8 cellular contexts compared by ENCODE assay signal in genomic region chr3:149765762-149766334, GRCh38. TPM values are rescaled to one million over a fixed set of nuclear protein-coding genes. Genes with fewer than 3 reads are reported as not detected.
A peak's percentile ranks its signal among the peaks of the same experiment; 100 is the strongest.
DNase-seq lines count a peak whose midpoint lies in the region; ATAC-seq and TF ChIP-seq lines count a peak whose summit lies in the region.

No MANE protein-coding gene starts in this region.

- H3K27ac ChIP-seq in cardiac muscle cell, result no peak overlapping the region
- H3K27ac ChIP-seq in PC-3 (ENCODE audit: low read length), result no peak overlapping the region
- no peak overlapping the region for H3K27ac ChIP-seq in fibroblast of lung (ENCODE audit: insufficient read depth, low read length)

- intact Hi-C loops in Right ventricle myocardium inferior (cut with DNase I) (no loop called here), PC-3 (cut with micrococcal nuclease) (loop anchor here (1.0 to 2.0 kb wide), 2 partner anchors 42 to 137 kb away; no protein-coding TSS in a partner anchor)

- no peak overlapping the region for H3K4me3 Mint-ChIP-seq in activated CD4-positive, alpha-beta T cell treated with anti-CD3 and anti-CD28 coated beads, Interleukin-2, amount 10 ng/mL, durations not matched to agents 7 days and 5 days

- no peak overlapping the region for H3K27ac Mint-ChIP-seq in activated naive CD4-positive, alpha-beta T cell treated with anti-CD3 and anti-CD28 coated beads, Interleukin-2, amount 50 U/mL, for 72 hours
- H3K27ac Mint-ChIP-seq in activated CD4-positive, alpha-beta T cell treated with anti-CD3 and anti-CD28 coated beads, Interleukin-2, amount 10 ng/mL, durations not matched to agents 7 days and 5 days, result no peak overlapping the region

- no peak overlapping the region for H3K9ac ChIP-seq in PC-3 (ENCODE audit: low read length)
- H3K9ac ChIP-seq in fibroblast of lung (ENCODE audit: insufficient read depth, low read length), result no peak overlapping the region

- H3K27me3 Mint-ChIP-seq in activated CD4-positive, alpha-beta T cell treated with anti-CD3 and anti-CD28 coated beads, Interleukin-2, amount 10 ng/mL, durations not matched to agents 7 days and 5 days, result peaks cover 26% of the 10 kb centered on the region

- H3K4me2 ChIP-seq in PC-3 (ENCODE audit: low read length) (no peak overlapping the region), fibroblast of lung (ENCODE audit: extremely low read depth, insufficient read depth, low read length) (no peak overlapping the region)

- H3K4me1 Mint-ChIP-seq in activated CD4-positive, alpha-beta T cell treated with anti-CD3 and anti-CD28 coated beads, Interleukin-2, amount 10 ng/mL, durations not matched to agents 7 days and 5 days, result no peaks in the 10 kb centered on the region

- H2AFZ ChIP-seq in PC-3 (ENCODE audit: low read length) (no peak overlapping the region), fibroblast of lung (ENCODE audit: low read length) (no peak overlapping the region)

- DNase-seq in cardiac muscle cell (ENCODE audit: low read depth in 1 of 2, low spot score in 1 of 2) (peak in 1 of 2 donors; percentile 61), Right ventricle myocardium inferior (ENCODE audit: missing footprints) (no peak), PC-3 (peak; percentile 59), fibroblast of lung (ENCODE audit: low read depth in 2 of 2) (peak; percentile 36 to 67), smooth muscle cell of the brain vasculature (ENCODE audit: low read depth, low spot score) (peak; percentile 18)
- no peak for DNase-seq in activated naive CD4-positive, alpha-beta T cell treated with anti-CD3 and anti-CD28 coated beads, Interleukin-2, amount 50 U/mL, for 72 hours (ENCODE audit: low spot score in 2 of 2)
- DNase-seq in activated CD4-positive, alpha-beta T cell treated with anti-CD3 and anti-CD28 coated beads, Interleukin-2, amount 10 ng/mL, durations not matched to agents 7 days and 5 days, result no peak

- H3K79me2 ChIP-seq in PC-3 (ENCODE audit: low read length) (no peaks in the 10 kb centered on the region), fibroblast of lung (ENCODE audit: control insufficient read depth, insufficient read depth, low read length) (no peaks in the 10 kb centered on the region)

- H3K9me2 ChIP-seq in PC-3 (replicated peaks; ENCODE audit: low read length), result no peaks in the 10 kb centered on the region

- H3K36me3 ChIP-seq in cardiac muscle cell (no peaks in the 10 kb centered on the region), PC-3 (ENCODE audit: low read depth, low read length) (no peaks in the 10 kb centered on the region), fibroblast of lung (ENCODE audit: control insufficient read depth, insufficient read depth, low read length) (no peaks in the 10 kb centered on the region)

- H3K27me3 ChIP-seq in cardiac muscle cell, result peaks cover 33% of the 10 kb centered on the region
- H3K27me3 ChIP-seq in PC-3 (ENCODE audit: low read length), result 0 out of 2 replicates have a peak, but pooled peaks cover 4% of the 10 kb centered on the region
- H3K27me3 ChIP-seq in fibroblast of lung (ENCODE audit: control insufficient read depth, insufficient read depth, low read length), result peaks cover 21% of the 10 kb centered on the region

- BruUV-seq in PC-3 (replicated peaks; lab: Mats Ljungman, UMichigan), result no TSS peak

- no peak for ATAC-seq in Right ventricle myocardium inferior
- peak; percentile 59 for ATAC-seq in PC-3
- no peak for ATAC-seq in GM21367 (IDR thresholded peaks at IDR 0.05; ENCODE audit: unreplicated experiment)
- ATAC-seq in activated naive CD4-positive, alpha-beta T cell treated with anti-CD3 and anti-CD28 coated beads, Interleukin-2, amount 50 U/mL, for 72 hours, result no peak

- H3K36me3 Mint-ChIP-seq in activated naive CD4-positive, alpha-beta T cell treated with anti-CD3 and anti-CD28 coated beads, Interleukin-2, amount 50 U/mL, for 72 hours, result no peaks in the 10 kb centered on the region
- H3K36me3 Mint-ChIP-seq in activated CD4-positive, alpha-beta T cell treated with anti-CD3 and anti-CD28 coated beads, Interleukin-2, amount 10 ng/mL, durations not matched to agents 7 days and 5 days (ENCODE audit: low read depth), result no peaks in the 10 kb centered on the region

- no peak overlapping the region for H3K4me3 ChIP-seq in cardiac muscle cell
- H3K4me3 ChIP-seq in PC-3 (ENCODE audit: low read length), result no peak overlapping the region
- H3K4me3 ChIP-seq in fibroblast of lung (replicated peaks in 1 of 4; ENCODE audit: control extremely low read depth in 1 of 4, insufficient read depth in 1 of 4, low read depth in 3 of 4, low read length in 4 of 4), result no peak overlapping the region

- no peaks in the 10 kb centered on the region for H3K9me3 Mint-ChIP-seq in activated naive CD4-positive, alpha-beta T cell treated with anti-CD3 and anti-CD28 coated beads, Interleukin-2, amount 50 U/mL, for 72 hours
- no peaks in the 10 kb centered on the region for H3K9me3 Mint-ChIP-seq in activated CD4-positive, alpha-beta T cell treated with anti-CD3 and anti-CD28 coated beads, Interleukin-2, amount 10 ng/mL, durations not matched to agents 7 days and 5 days

- H4K20me1 ChIP-seq in PC-3 (ENCODE audit: low read length) (no peaks in the 10 kb centered on the region), fibroblast of lung (ENCODE audit: control insufficient read depth, extremely low read depth, insufficient read depth, low read length) (no peaks in the 10 kb centered on the region)

- POLR2A ChIA-PET in PC-3 (lab: Charles Lee; ENCODE audit: unreplicated experiment), result interaction anchor here (0.5 kb wide), 1 partner anchor 213 kb away, joined by 4 read pairs; no protein-coding TSS in a partner anchor
- POLR2A ChIA-PET in activated CD4-positive, alpha-beta T cell treated with anti-CD3 and anti-CD28 coated beads, Interleukin-2, amount 10 ng/mL, durations not matched to agents 7 days and 5 days (lab: Charles Lee), result no interaction called here

- peak; percentile 60 for TF ChIP-seq CTCF in cardiac muscle cell (IDR thresholded peaks at IDR 0.05; ENCODE audit: low read depth, low read length)
- TF ChIP-seq CTCF in PC-3 (conservative IDR thresholded peaks at IDR 0.05; ENCODE audit: low read depth, low read length), result peak; percentile 74
- peak; percentile 57 to 67 for TF ChIP-seq CTCF in fibroblast of lung (conservative IDR thresholded peaks at IDR 0.05 in 1 of 2, IDR thresholded peaks at IDR 0.05 in 1 of 2; ENCODE audit: low read depth in 1 of 2, low read length in 2 of 2)

- H3K9me3 ChIP-seq in cardiac muscle cell (ENCODE audit: low read depth) (no peaks in the 10 kb centered on the region), PC-3 (ENCODE audit: low read length) (no peaks in the 10 kb centered on the region), fibroblast of lung (ENCODE audit: control insufficient read depth, insufficient read depth, low read depth, low read length) (no peaks in the 10 kb centered on the region)

- H3K4me1 ChIP-seq in cardiac muscle cell (ENCODE audit: low read depth) (no peaks in the 10 kb centered on the region), PC-3 (ENCODE audit: insufficient read depth, low read length) (no peaks in the 10 kb centered on the region), fibroblast of lung (ENCODE audit: control insufficient read depth, extremely low read depth, insufficient read depth, low read length) (no peaks in the 10 kb centered on the region)

- no peaks in the 10 kb centered on the region for H3F3A ChIP-seq in PC-3 (ENCODE audit: low read length, unreplicated experiment)

- CTCF ChIA-PET in PC-3 (lab: Charles Lee), result interaction anchor here (0.6 to 3.4 kb wide), 4 partner anchors 14 to 203 kb away, joined by 3 to 101 read pairs (median 4); partner anchors contain the start of gene COMMD2
- CTCF ChIA-PET in activated CD4-positive, alpha-beta T cell treated with anti-CD3 and anti-CD28 coated beads, Interleukin-2, amount 10 ng/mL, durations not matched to agents 7 days and 5 days (lab: Charles Lee), result interaction anchor here (0.6 to 1.7 kb wide), 3 partner anchors 10 to 196 kb away, joined by 3 to 4 read pairs (median 3); no protein-coding TSS in a partner anchor

RNA-seq across cellular contexts. Expression of gene COMMD2, which starts 13.6 kb away (rescaled TPM):
- 21.0 and 30.9 TPM in 2 replicates for total RNA-seq in cardiac muscle cell
- polyA plus RNA-seq in cardiac muscle cell, result 42.8 and 58.5 TPM in 2 replicates
- 18.0 TPM for total RNA-seq in Right ventricle myocardium inferior
- total RNA-seq in PC-3 (2014; rRNA removed), result 22.7 and 24.8 TPM in 2 replicates
- 28.0 and 28.6 TPM in 2 replicates for total RNA-seq in fibroblast of lung
- polyA plus RNA-seq in fibroblast of lung, result 36.8 and 50.7 TPM in 2 replicates
- polyA plus RNA-seq in fibroblast of lung (2012), result 16.4 and 19.0 TPM in 2 replicates
- polyA minus RNA-seq in fibroblast of lung (ENCODE audit: low replicate concordance), result 0.15 and 6.1 TPM in 2 replicates
- total RNA-seq in activated naive CD4-positive, alpha-beta T cell treated with anti-CD3 and anti-CD28 coated beads, Interleukin-2, amount 50 U/mL, for 72 hours, result 10 to 100 TPM; 24.6 to 25.0 TPM
- total RNA-seq in activated CD4-positive, alpha-beta T cell treated with anti-CD3 and anti-CD28 coated beads, Interleukin-2, amount 10 ng/mL, durations not matched to agents 7 days and 5 days, result 10 to 100 TPM; 30.9 to 32.9 TPM

RNA-seq across cellular contexts. Expression of gene ANKUB1, which starts 26.5 kb away (rescaled TPM):
- total RNA-seq in cardiac muscle cell (not detected in 2 replicates), Right ventricle myocardium inferior (not detected), PC-3 (2014; rRNA removed) (not detected in 2 replicates), fibroblast of lung (not detected in 2 replicates)
- polyA plus RNA-seq in cardiac muscle cell (not detected in 2 replicates), fibroblast of lung (not detected in 2 replicates)
- not detected in 2 replicates for polyA plus RNA-seq in fibroblast of lung (2012)
- not detected in 2 replicates for polyA minus RNA-seq in fibroblast of lung (ENCODE audit: low replicate concordance)
- not detected for total RNA-seq in activated naive CD4-positive, alpha-beta T cell treated with anti-CD3 and anti-CD28 coated beads, Interleukin-2, amount 50 U/mL, for 72 hours
- not detected for total RNA-seq in activated CD4-positive, alpha-beta T cell treated with anti-CD3 and anti-CD28 coated beads, Interleukin-2, amount 10 ng/mL, durations not matched to agents 7 days and 5 days

RNA-seq across cellular contexts. Expression of gene RNF13, which starts 47.2 kb away (rescaled TPM):
- total RNA-seq in cardiac muscle cell (13.3 and 15.9 TPM in 2 replicates), Right ventricle myocardium inferior (45.5 TPM), PC-3 (2014; rRNA removed) (33.8 and 43.1 TPM in 2 replicates), fibroblast of lung (81.7 and 86.8 TPM in 2 replicates)
- polyA plus RNA-seq in cardiac muscle cell (44.5 and 44.7 TPM in 2 replicates), fibroblast of lung (33.4 and 57.4 TPM in 2 replicates)
- 21.7 and 33.5 TPM in 2 replicates for polyA plus RNA-seq in fibroblast of lung (2012)
- 12.9 and 17.5 TPM in 2 replicates for polyA minus RNA-seq in fibroblast of lung (ENCODE audit: low replicate concordance)
- total RNA-seq in activated naive CD4-positive, alpha-beta T cell treated with anti-CD3 and anti-CD28 coated beads, Interleukin-2, amount 50 U/mL, for 72 hours, result 10 to 100 TPM; 24.2 to 27.7 TPM
- 10 to 100 TPM; 33.0 to 45.7 TPM for total RNA-seq in activated CD4-positive, alpha-beta T cell treated with anti-CD3 and anti-CD28 coated beads, Interleukin-2, amount 10 ng/mL, durations not matched to agents 7 days and 5 days

Comparison
In these comparisons a context has a peak if more than half of its experiments do, and no peak if none do; other contexts are left out.
1. DNase-seq: peak in PC-3 (single experiment), fibroblast of lung (2 of 2) and smooth muscle cell of the brain vasculature (single experiment); none in Right ventricle myocardium inferior (single experiment), activated naive CD4-positive, alpha-beta T cell treated with anti-CD3 and anti-CD28 coated beads, Interleukin-2, amount 50 U/mL, for 72 hours (0 of 2) and activated CD4-positive, alpha-beta T cell treated with anti-CD3 and anti-CD28 coated beads, Interleukin-2, amount 10 ng/mL, durations not matched to agents 7 days and 5 days (single experiment).
2. Peak in every context shown above with its lines, with median percentiles within 50 percentile points of each other: CTCF ChIP-seq.